In the genomic region with DNA sequence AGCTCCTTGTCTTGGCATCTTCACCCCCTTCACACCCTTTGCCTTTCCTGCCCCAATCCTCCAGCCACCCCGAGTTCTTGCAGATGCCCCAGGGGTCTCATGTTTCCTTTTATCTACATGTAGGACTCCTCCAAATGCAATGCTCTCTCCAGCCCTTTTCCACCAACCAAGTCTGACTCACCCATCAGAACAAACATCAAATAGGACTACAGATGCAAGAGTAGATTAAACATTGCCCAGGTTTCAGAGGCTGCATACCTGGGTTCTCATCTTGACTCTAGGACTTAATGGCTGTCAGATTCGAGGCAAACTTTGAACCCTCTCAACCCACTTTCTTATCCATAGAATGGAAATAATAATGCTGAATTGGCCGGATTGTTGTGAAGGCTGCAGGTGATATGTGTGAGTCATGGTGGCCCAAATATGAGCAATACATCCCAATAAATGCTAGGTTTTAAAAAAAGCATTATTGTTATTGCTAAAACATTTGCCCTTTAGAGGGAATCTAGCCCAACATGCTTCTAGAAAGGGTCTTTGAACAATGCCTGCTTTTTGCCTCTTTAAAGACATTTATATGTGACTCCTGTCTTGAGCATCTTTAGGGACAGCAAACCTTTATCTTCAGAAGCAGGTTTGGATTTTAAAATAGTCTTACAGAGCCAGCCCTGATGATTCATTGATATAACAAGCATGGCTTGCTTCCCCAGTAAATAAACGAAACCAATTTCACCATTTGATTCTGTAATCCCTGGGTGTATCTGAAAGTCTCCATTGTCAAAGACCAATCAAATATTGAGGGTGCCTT, we compare ENCODE assay signal across 14 cellular contexts.
DNase-seq lines count a peak whose midpoint lies in the region; ATAC-seq and TF ChIP-seq lines count a peak whose summit lies in the region.
"Had no signal": no experiment of that assay in that cellular context is flagged by ENCODE, and none has a peak within 500 bp of the region (broad histone marks: within the 10 kb centered on the region; RNA-seq: fewer than 3 reads in every experiment).

No MANE protein-coding gene starts in this region.

- H3K4me2 ChIP-seq in IMR-90 (ENCODE audit: low read depth, low read length): no peak overlapping the region

- H3K4me1 ChIP-seq in IMR-90 (ENCODE audit: control insufficient read depth, insufficient read depth, low read length): peaks cover 4% of the 10 kb centered on the region
- peaks cover 12% of the 10 kb centered on the region for H3K4me1 ChIP-seq in RWPE2 (ENCODE audit: insufficient read depth, poor library complexity, severe bottlenecking)

- no peak overlapping the region for H3K4me3 ChIP-seq in IMR-90 (ENCODE audit: insufficient read depth, low read depth, low read length)
- no peak overlapping the region for H3K4me3 ChIP-seq in RWPE2 (ENCODE audit: severe bottlenecking)
- no peak overlapping the region for H3K4me3 ChIP-seq in epithelial cell of esophagus (ENCODE audit: low read length)

- H2BK20ac ChIP-seq in IMR-90 (ENCODE audit: low read depth, low read length): no peak overlapping the region

- in situ Hi-C loops in IMR-90 (cut with MboI; ENCODE audit: low sequenced_read_pairs): no loop called here

- no peak overlapping the region for H3K56ac ChIP-seq in IMR-90 (ENCODE audit: extremely low read depth, insufficient read depth, low read length)

- no peak overlapping the region for H2BK15ac ChIP-seq in IMR-90 (ENCODE audit: low read depth, low read length)

- H3K4ac ChIP-seq in IMR-90 (ENCODE audit: low read depth, low read length): no peak overlapping the region

- H3K18ac ChIP-seq in IMR-90 (ENCODE audit: low read depth, low read length): no peak overlapping the region

- no peak overlapping the region for H4K5ac ChIP-seq in IMR-90 (ENCODE audit: low read depth, low read length)

- ATAC-seq in IMR-90 (ENCODE audit: low read depth): peak; percentile 30; the same call in 1 of the 2 replicates
- peak; percentile 72 for ATAC-seq in RWPE2 (ENCODE audit: low read depth)
- ATAC-seq: CD8-positive, alpha-beta T cell had no signal

- H3K79me1 ChIP-seq in IMR-90 (ENCODE audit: low read depth in 1 of 2, low read length in 2 of 2): no peaks in the 10 kb centered on the region

- H3K36me3 ChIP-seq in IMR-90 (ENCODE audit: control insufficient read depth, insufficient read depth, low read length) (no peaks in the 10 kb centered on the region), RWPE2 (ENCODE audit: low read depth) (no peaks in the 10 kb centered on the region)

- H3K27me3 ChIP-seq in IMR-90 (ENCODE audit: control insufficient read depth, insufficient read depth, low read length): peaks cover 4% of the 10 kb centered on the region; the same call in 1 of the 2 replicates
- no peaks in the 10 kb centered on the region for H3K27me3 ChIP-seq in RWPE2 (ENCODE audit: insufficient read depth, poor library complexity, severe bottlenecking)

- no peak overlapping the region for H2BK5ac ChIP-seq in IMR-90 (ENCODE audit: low read depth, low read length, poor library complexity, severe bottlenecking)

- H3K23ac ChIP-seq in IMR-90 (ENCODE audit: low read depth, low read length): no peak overlapping the region

- intact Hi-C loops in IMR-90 (cut with micrococcal nuclease): no loop called here

- H3K27ac ChIP-seq in IMR-90 (ENCODE audit: insufficient read depth, low read length) (no peak overlapping the region), RWPE2 (ENCODE audit: poor library complexity, severe bottlenecking) (no peak overlapping the region)

- peak; percentile 43 for DNase-seq in IMR-90
- DNase-seq in RWPE2 (ENCODE audit: low spot score): no peak
- DNase-seq in epithelial cell of esophagus (ENCODE audit: low read depth): peak; percentile 23
- DNase-seq in stimulated activated CD4-positive, alpha-beta T cell treated with anti-CD3 and anti-CD28 coated beads, Interleukin-1b, Interleukin-23, amount 100 ng/mL, for 48 hours: no peak
- DNase-seq in activated effector memory CD4-positive, alpha-beta T cell treated with Interleukin-2 at 50 U/mL for 16 hours: no peak
- no peak for DNase-seq in T-helper 2 cell
- DNase-seq: CD8-positive, alpha-beta T cell; COR-L47; DMS153; DMS79 treated with DMSO at 0.1 percent for 48 hours; EL; GDM1; GOT3; H9 had no signal

- POLR2A ChIA-PET in IMR-90 (lab: Charles Lee; ENCODE audit: unreplicated experiment): no interaction called here

- dilution Hi-C loops in IMR-90 (cut with HindIII; ENCODE audit: low sequenced_read_pairs, unreplicated experiment): no loop called here

- H3K9ac ChIP-seq in IMR-90 (ENCODE audit: low read depth, low read length): no peak overlapping the region

- H2AK9ac ChIP-seq in IMR-90 (replicated peaks; ENCODE audit: low read depth, low read length, poor library complexity): no peak overlapping the region

- CTCF ChIA-PET in IMR-90 (lab: Yijun Ruan, JAX): no interaction called here

- no peak overlapping the region for H4K91ac ChIP-seq in IMR-90 (ENCODE audit: insufficient read depth, low read depth, low read length)

- H3K9me3 ChIP-seq in IMR-90 (ENCODE audit: control insufficient read depth, insufficient read depth, low read length) (no peaks in the 10 kb centered on the region), RWPE2 (ENCODE audit: severe bottlenecking) (no peaks in the 10 kb centered on the region)

- TF ChIP-seq RAD21 in IMR-90 (IDR thresholded peaks at IDR 0.05; ENCODE audit: low read length): no peak

- no TSS peak for BruUV-seq in IMR-90 (replicated peaks; lab: Mats Ljungman, UMichigan)

- H2AK5ac ChIP-seq in IMR-90 (ENCODE audit: low read depth, low read length): no peak overlapping the region

- H3K14ac ChIP-seq in IMR-90 (replicated peaks; ENCODE audit: low read depth, low read length): no peak overlapping the region

- no peak overlapping the region for H2BK120ac ChIP-seq in IMR-90 (ENCODE audit: low read depth, low read length)

- no peak for TF ChIP-seq POLR2A in IMR-90 (IDR thresholded peaks at IDR 0.05; ENCODE audit: low read depth, low read length)

- WGBS in IMR-90 (ENCODE audit: extremely low coverage in 2 of 2, insufficient read length in 1 of 2), 2 experiments: 22% methylated on average over 1 of the region's 4 CpGs; no CpG with 5 or more reads in 1 of the 2 experiments

- no peaks in the 10 kb centered on the region for H4K20me1 ChIP-seq in IMR-90 (ENCODE audit: insufficient read depth, low read length)

- H2AFZ ChIP-seq in IMR-90 (replicated peaks; ENCODE audit: low read length, poor library complexity): no peak overlapping the region

- peaks cover 3% of the 10 kb centered on the region; the same call in 1 of the 2 replicates for H3K9me1 ChIP-seq in IMR-90 (ENCODE audit: insufficient read depth, low read length)

- TF ChIP-seq CTCF in IMR-90 (conservative IDR thresholded peaks at IDR 0.05; ENCODE audit: low read depth, low read length) (no peak), RWPE2 (IDR thresholded peaks at IDR 0.05; ENCODE audit: poor library complexity, severe bottlenecking) (no peak), epithelial cell of esophagus (IDR thresholded peaks at IDR 0.05; ENCODE audit: insufficient read depth, low read depth, low read length, missing control alignments) (no peak)

- no peak overlapping the region for H4K8ac ChIP-seq in IMR-90 (ENCODE audit: low read depth in 2 of 2, low read length in 2 of 2)

TF ChIP-seq in IMR-90, 13 proteins besides CTCF, POLR2A, EP300 and RAD21:
- no peak for TF ChIP-seq NFE2L2 (IDR thresholded peaks at IDR 0.05; ENCODE audit: low read depth, low read length)

Comparison
In these comparisons a context has a peak if more than half of its experiments do, and no peak if none do; other contexts are left out.
1. DNase-seq: peak in IMR-90 (single experiment) and epithelial cell of esophagus (single experiment); none in RWPE2 (single experiment), stimulated activated CD4-positive, alpha-beta T cell treated with anti-CD3 and anti-CD28 coated beads, Interleukin-1b, Interleukin-23, amount 100 ng/mL, for 48 hours (single experiment), activated effector memory CD4-positive, alpha-beta T cell treated with Interleukin-2 at 50 U/mL for 16 hours (single experiment) and T-helper 2 cell (0 of 5).